ENCODE assay signal across 27 cellular contexts in genomic region chr9:105502276-105502675, GRCh38.
"Had no signal": no experiment of that assay in that cellular context is flagged by ENCODE, and none has a peak within 500 bp of the region (broad histone marks: within the 10 kb centered on the region; RNA-seq: fewer than 3 reads in every experiment).

No MANE protein-coding gene starts in this region.

- H3K9me3 Mint-ChIP-seq: activated B cell treated with CpG ODN at 0.5 μM for 24 hours; activated CD4-positive, alpha-beta T cell treated with anti-CD3 and anti-CD28 coated beads, Interleukin-2, amount 10 ng/mL, durations not matched to agents 24 days and 14 days; activated T-cell treated with anti-CD3 and anti-CD28 coated beads, Interleukin-2, amount 50 U/mL, for 4 hours; T-cell had no signal

- H3K27ac Mint-ChIP-seq: activated B cell treated with CpG ODN at 0.5 μM for 24 hours; activated CD4-positive, alpha-beta T cell treated with anti-CD3 and anti-CD28 coated beads, Interleukin-2, amount 10 ng/mL, durations not matched to agents 24 days and 14 days; activated naive CD8-positive, alpha-beta T cell; T-cell had no signal

- ATAC-seq: activated T-cell treated with anti-CD3 and anti-CD28 coated beads, Interleukin-2, amount 50 U/mL, for 4 hours; Panc1; Right ventricle myocardium inferior; T-cell had no signal

- H3K4me3 Mint-ChIP-seq: activated B cell treated with CpG ODN at 0.5 μM for 24 hours; activated CD4-positive, alpha-beta T cell treated with anti-CD3 and anti-CD28 coated beads, Interleukin-2, amount 10 ng/mL, durations not matched to agents 24 days and 14 days; activated naive CD8-positive, alpha-beta T cell; activated T-cell treated with anti-CD3 and anti-CD28 coated beads, Interleukin-2, amount 50 U/mL, for 4 hours; T-cell had no signal

- H3K27ac ChIP-seq: SK-N-MC had no signal

- H3K27me3 Mint-ChIP-seq: activated B cell treated with CpG ODN at 0.5 μM for 24 hours; activated CD4-positive, alpha-beta T cell treated with anti-CD3 and anti-CD28 coated beads, Interleukin-2, amount 10 ng/mL, durations not matched to agents 24 days and 14 days; activated naive CD8-positive, alpha-beta T cell; T-cell had no signal

- FAIRE-seq: TTC549 had no signal

- DNase-seq: activated B cell treated with CpG ODN at 0.5 μM for 24 hours; activated CD4-positive, alpha-beta T cell treated with anti-CD3 and anti-CD28 coated beads for 1 hour; activated CD4-positive, alpha-beta T cell treated with anti-CD3 and anti-CD28 coated beads, Interleukin-2, amount 10 ng/mL, durations not matched to agents 24 days and 14 days; activated CD4-positive, alpha-beta T cell treated with anti-CD3 and anti-CD28 coated beads, Interleukin-2, amount 50 U/mL, for 48 hours; activated CD8-positive, alpha-beta memory T cell treated with anti-CD3 and anti-CD28 coated beads for 24 hours; activated effector memory CD4-positive, alpha-beta T cell treated with anti-CD3 and anti-CD28 coated beads, Interleukin-2, amount 50 U/mL, for 16 hours; activated naive CD4-positive, alpha-beta T cell treated with Interleukin-2 at 50 U/mL for 16 hours; activated T-cell treated with anti-CD3 and anti-CD28 coated beads, Interleukin-2, amount 50 U/mL, for 4 hours; Kasumi-1; NCI-H1092; NCI-H1417; NCI-H1930; NCI-H2171; NCI-H2227 treated with DMSO at 0.1 percent for 48 hours; NCI-H446 treated with DMSO at 0.1 percent for 48 hours; NCI-H524 treated with DMSO at 0.1 percent for 48 hours; NCI-H748 treated with DMSO at 0.1 percent for 48 hours; OCI-M1; RPMI8226; T-cell; T-helper 2 cell; T1000 had no signal

- H3K36me3 Mint-ChIP-seq: activated naive CD8-positive, alpha-beta T cell; T-cell had no signal

- H3K4me3 ChIP-seq: SK-N-MC had no signal
